In genomic region chr4:76801621-76802545, GRCh38 we compare ENCODE assay signal across 2 cellular contexts.
TF ChIP-seq lines count a peak whose summit lies in the region.

No MANE protein-coding gene starts in this region.

TF ChIP-seq in IMR-90, 13 proteins besides CTCF, POLR2A, EP300 and RAD21 (continued from another document):
- TF ChIP-seq FOS (IDR thresholded peaks at IDR 0.05; ENCODE audit: low read depth, low read length) (no peak), MAZ (IDR thresholded peaks at IDR 0.05; ENCODE audit: borderline replicate concordance, low read depth, low read length) (no peak), RCOR1 (IDR thresholded peaks at IDR 0.05; ENCODE audit: insufficient replicate concordance, low read length) (no peak), ELK1 (IDR thresholded peaks at IDR 0.05; ENCODE audit: borderline replicate concordance, low read depth, low read length) (no peak), BHLHE40 (IDR thresholded peaks at IDR 0.05; ENCODE audit: low read depth, low read length) (no peak), MXI1 (IDR thresholded peaks at IDR 0.05; ENCODE audit: borderline replicate concordance, low read depth, low read length) (no peak), RFX5 (IDR thresholded peaks at IDR 0.05; ENCODE audit: low read depth, low read length) (no peak)
TF ChIP-seq in IMR-90: peak in this region for 0.

TF ChIP-seq in HEK293T, 16 proteins besides CTCF, POLR2A, EP300 and RAD21 (continued from another document):
- TF ChIP-seq BHLHE40 (IDR thresholded peaks at IDR 0.05; ENCODE audit: borderline replicate concordance) (no peak), ZNF384 (IDR thresholded peaks at IDR 0.05) (no peak), FOXM1 (IDR thresholded peaks at IDR 0.05; ENCODE audit: borderline replicate concordance) (no peak), NFRKB (IDR thresholded peaks at IDR 0.05) (no peak), SP1 (IDR thresholded peaks at IDR 0.05) (no peak), FOXA1 (IDR thresholded peaks at IDR 0.05) (no peak), TARDBP (IDR thresholded peaks at IDR 0.05) (no peak), HDGF (IDR thresholded peaks at IDR 0.05; ENCODE audit: borderline replicate concordance) (no peak), ELF4 (IDR thresholded peaks at IDR 0.05) (no peak)
TF ChIP-seq in HEK293T: peak in this region for 0.
